Comparison of ENCODE assay signal across 22 cellular contexts in genomic region chr1:69919129-69919921, GRCh38.
DNase-seq lines count a peak whose midpoint lies in the region; ATAC-seq, FAIRE-seq and TF ChIP-seq lines count a peak whose summit lies in the region.
"Had no signal": no experiment of that assay in that cellular context is flagged by ENCODE, and none has a peak within 500 bp of the region (broad histone marks: within the 10 kb centered on the region; RNA-seq: fewer than 3 reads in every experiment).

No MANE protein-coding gene starts in this region.

- H3K18ac ChIP-seq in H1 (ENCODE audit: extremely low read depth, low read length): no peak overlapping the region

- H3K4me2 ChIP-seq in H1 (ENCODE audit: insufficient read depth in 1 of 2, low read depth in 2 of 2, low read length in 2 of 2): no peak overlapping the region

- no peaks in the 10 kb centered on the region for H3K27me3 ChIP-seq in H7 (ENCODE audit: control insufficient read depth, insufficient read depth, low read length)
- no peaks in the 10 kb centered on the region for H3K27me3 ChIP-seq in H1 (replicated peaks in 1 of 4; ENCODE audit: control insufficient read depth in 3 of 4, extremely low read depth in 1 of 4, insufficient read depth in 3 of 4, low read length in 3 of 4)
- H3K27me3 ChIP-seq in spleen (replicated peaks in 1 of 7): no peaks in the 10 kb centered on the region
- H3K27me3 ChIP-seq: Peyer's patch had no signal

- H3K9me3 ChIP-seq in H1 (ENCODE audit: insufficient read depth in 2 of 2, low read depth in 1 of 2, low read length in 1 of 2): no peaks in the 10 kb centered on the region
- H3K9me3 ChIP-seq in spleen: peaks cover 0 to 12% (median 2%) of the 10 kb centered on the region in 8 donors
- H3K9me3 ChIP-seq: Caco-2, Peyer's patch had no signal

- no peak overlapping the region for H4K5ac ChIP-seq in H1 (ENCODE audit: insufficient read length, low read depth, low read length)

- no peak overlapping the region for H2BK120ac ChIP-seq in H1 (replicated peaks; ENCODE audit: low read depth, low read length)

- no peak for TF ChIP-seq CTCF in H1 (IDR thresholded peaks at IDR 0.05; ENCODE audit: control extremely low read depth in 1 of 3, insufficient read depth in 1 of 3, low read depth in 1 of 3, low read length in 3 of 3)
- no peak for TF ChIP-seq CTCF in spleen (IDR thresholded peaks at IDR 0.05 in 8 of 11, conservative IDR thresholded peaks at IDR 0.05 in 3 of 11)
- TF ChIP-seq CTCF in foreskin fibroblast (IDR thresholded peaks at IDR 0.05; ENCODE audit: low read depth, low read length): no peak

- H4K8ac ChIP-seq in H1 (ENCODE audit: extremely low read depth, insufficient read depth, low read length): no peak overlapping the region

- no peak overlapping the region for H3K27ac ChIP-seq in H1 (ENCODE audit: low read depth, low read length)
- H3K27ac ChIP-seq in spleen: no peak overlapping the region
- H3K27ac ChIP-seq: Peyer's patch had no signal

- H3K4me3 ChIP-seq in H7 (ENCODE audit: insufficient read depth, low read depth, low read length) (no peak overlapping the region), H1 (ENCODE audit: extremely low read depth in 1 of 4, insufficient read depth in 2 of 4, low read depth in 3 of 4, low read length in 4 of 4) (no peak overlapping the region), spleen (no peak overlapping the region), foreskin fibroblast (ENCODE audit: low read depth in 1 of 2, low read length in 2 of 2) (no peak overlapping the region)
- H3K4me3 ChIP-seq: Peyer's patch had no signal

- POLR2A ChIA-PET in H1 (lab: Charles Lee; ENCODE audit: partially characterized antibody): no interaction called here

- no peak overlapping the region for H3K14ac ChIP-seq in H1 (ENCODE audit: insufficient read length)

- H3K4ac ChIP-seq in H1 (replicated peaks; ENCODE audit: insufficient read length, low read depth, low read length): no peak overlapping the region

- CTCF ChIA-PET in H1 (lab: Charles Lee; ENCODE audit: partially characterized antibody): no interaction called here

- H2AK5ac ChIP-seq in H1 (ENCODE audit: low read depth, low read length): no peak overlapping the region

- H3K79me2 ChIP-seq in H1 (ENCODE audit: control insufficient read depth in 1 of 2, insufficient read depth in 2 of 2, low read length in 2 of 2): no peaks in the 10 kb centered on the region

- no peak for TF ChIP-seq RAD21 in H1 (IDR thresholded peaks at IDR 0.05 in 1 of 2, conservative IDR thresholded peaks at IDR 0.05 in 1 of 2; ENCODE audit: low read depth in 2 of 2, low read length in 2 of 2)

- FAIRE-seq in H1 (lab: Jason Lieb, UNC): no peak
- FAIRE-seq: GM12892, HepG2 had no signal

- no peak overlapping the region for H2AFZ ChIP-seq in H1 (ENCODE audit: low read length)

- no peaks in the 10 kb centered on the region for H3K4me1 ChIP-seq in H1 (replicated peaks in 1 of 4; ENCODE audit: control insufficient read depth in 3 of 4, insufficient read depth in 4 of 4, low read length in 3 of 4)
- H3K4me1 ChIP-seq in spleen: peaks cover 0 to 11% (median 0%) of the 10 kb centered on the region in 6 donors
- H3K4me1 ChIP-seq: Caco-2, Peyer's patch had no signal

- no peak overlapping the region for H2BK20ac ChIP-seq in H1 (ENCODE audit: low read length)

- intact Hi-C loops in spleen (cut with DNase I; ENCODE audit: low total_unique reads): no loop called here

- H3K36me3 ChIP-seq in H7 (replicated peaks; ENCODE audit: control insufficient read depth, insufficient read depth, low read length) (no peaks in the 10 kb centered on the region), H1 (ENCODE audit: control insufficient read depth in 2 of 4, insufficient read depth in 4 of 4, low read length in 3 of 4) (no peaks in the 10 kb centered on the region), spleen (no peaks in the 10 kb centered on the region)
- H3K36me3 ChIP-seq: Peyer's patch had no signal

- TF ChIP-seq EP300 in H1 (IDR thresholded peaks at IDR 0.05; ENCODE audit: borderline replicate concordance in 1 of 2, low read depth in 2 of 2, low read length in 2 of 2): no peak

- H3K23ac ChIP-seq in H1 (ENCODE audit: insufficient read length): no peak overlapping the region

- DNase-seq in Daoy (ENCODE audit: low read depth) (peak; percentile 5), H7 (peak; percentile 5), H1 (ENCODE audit: low read depth in 1 of 2, low spot score in 2 of 2) (no peak), spleen (peak; percentile 64), foreskin fibroblast (no peak), CD1c-positive myeloid dendritic cell (ENCODE audit: extremely low spot score) (no peak)
- DNase-seq: Caco-2, DMS 273 treated with DMSO at 0.1 percent for 48 hours, DMS79 treated with DMSO at 0.1 percent for 48 hours, GOT3, KBM-7, NCI-H1092, NCI-H1436, NCI-H2029, NCI-H226, NCI-H524, NCI-H774, Peyer's patch, Right ventricle myocardium superior had no signal

- H4K20me1 ChIP-seq in H1 (replicated peaks in 1 of 2; ENCODE audit: control insufficient read depth in 1 of 2, insufficient read depth in 2 of 2, low read length in 2 of 2): no peaks in the 10 kb centered on the region

- WGBS in H1 (ENCODE audit: extremely low coverage in 1 of 2, insufficient coverage in 1 of 2, insufficient read length in 1 of 2, insufficient replicate concordance in 2 of 2, low coverage in 1 of 2, low lambda C conversion rate in 2 of 2, missing lambda C conversion rate in 1 of 2), 2 experiments: 98% methylated on average over 35 of the region's 36 CpGs; no CpG with 5 or more reads in 1 of the 2 experiments
- WGBS in spleen, 5 donors: 91 to 97% (median 93%) methylated on average over 26 to 36 of the region's 36 CpGs

- H3K9ac ChIP-seq in H1 (replicated peaks in 1 of 4; ENCODE audit: extremely low read depth in 1 of 4, low read depth in 3 of 4, low read length in 3 of 4): no peak overlapping the region

- no peak overlapping the region for H4K91ac ChIP-seq in H1 (replicated peaks; ENCODE audit: insufficient read length, low read length)

- no peaks in the 10 kb centered on the region for H3K79me1 ChIP-seq in H1 (ENCODE audit: low read depth, low read length)

- no peak overlapping the region for H2BK12ac ChIP-seq in H1 (ENCODE audit: low read depth, low read length)

- no peak overlapping the region for H2BK15ac ChIP-seq in H1 (ENCODE audit: low read length)

- peaks cover 1% of the 10 kb centered on the region; the same call in 1 of the 2 replicates for H3K23me2 ChIP-seq in H1 (ENCODE audit: low read depth, low read length)

- H3K56ac ChIP-seq in H1 (replicated peaks; ENCODE audit: insufficient read length, low read depth, low read length): no peak overlapping the region

- no peak for TF ChIP-seq POLR2A in H1 (IDR thresholded peaks at IDR 0.05; ENCODE audit: control extremely low read depth in 1 of 2, low read depth in 2 of 2, low read length in 2 of 2)
- no peak for TF ChIP-seq POLR2A in spleen (IDR thresholded peaks at IDR 0.05)

- H2BK5ac ChIP-seq in H1 (ENCODE audit: low read depth, low read length): no peak overlapping the region

- no peak for ATAC-seq in HG03039 (IDR thresholded peaks at IDR 0.05; ENCODE audit: unreplicated experiment)
- ATAC-seq: HepG2 had no signal

TF ChIP-seq in H1, 55 proteins besides CTCF, POLR2A, EP300 and RAD21:
- no peak for TF ChIP-seq CBX8 (IDR thresholded peaks at IDR 0.05; ENCODE audit: borderline replicate concordance, low read depth, low read length)
- 0 out of 2 replicates have a peak, but pooled peaks have one; percentile 35 for TF ChIP-seq E2F6 (IDR thresholded peaks at IDR 0.05)
- no peak for TF ChIP-seq ASH2L (IDR thresholded peaks at IDR 0.05; ENCODE audit: low read length)
- TF ChIP-seq SRF (IDR thresholded peaks at IDR 0.05; ENCODE audit: low read depth, low read length): no peak

Comparison
In these comparisons a context has a peak if more than half of its experiments do, and no peak if none do; other contexts are left out.
1. DNase-seq: peak in Daoy (single experiment), H7 (single experiment) and spleen (single experiment); none in H1 (0 of 2), foreskin fibroblast (0 of 2) and CD1c-positive myeloid dendritic cell (single experiment).